1 cellular context compared by ENCODE assay signal in the genomic region with DNA sequence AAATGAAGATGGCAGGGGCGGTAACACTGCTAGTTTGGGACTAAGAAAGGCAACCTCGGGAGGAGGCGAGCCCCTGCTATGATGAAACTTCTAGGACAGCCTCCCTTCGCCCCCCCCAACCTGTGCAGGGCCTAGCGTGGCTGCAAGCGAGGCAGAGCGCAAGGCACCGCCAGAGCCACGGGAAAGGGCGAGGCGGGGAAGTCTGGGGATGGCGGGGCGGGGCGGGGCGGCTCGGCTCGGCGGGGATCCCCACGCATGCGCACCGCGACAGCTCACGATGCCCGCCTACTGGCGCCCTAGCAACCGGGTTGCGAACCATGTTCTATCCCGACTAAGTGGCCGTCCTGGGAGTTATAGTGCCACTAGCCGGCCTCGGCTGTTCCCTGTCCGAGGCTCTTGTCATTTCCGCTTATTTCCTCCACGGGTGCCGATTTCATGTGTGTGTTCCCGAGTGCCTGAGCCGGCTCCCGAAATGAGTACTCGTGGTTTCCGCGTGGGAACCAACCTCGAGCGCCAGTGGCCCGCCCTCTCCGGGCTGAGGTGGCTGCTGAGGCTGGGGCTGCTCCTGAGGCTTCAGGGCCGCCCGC.
TF ChIP-seq lines count a peak whose summit lies in the region.

No MANE protein-coding gene starts in this region.

TF ChIP-seq in H1, 55 proteins besides CTCF, POLR2A, EP300 and RAD21 (continued from another document):
- TF ChIP-seq JUND (IDR thresholded peaks at IDR 0.05; ENCODE audit: low read length) = no peak
